ENCODE assay signal across 9 cellular contexts in genomic region chr6:35360349-35361138, GRCh38. TPM values are rescaled to one million over a fixed set of nuclear protein-coding genes. Genes with fewer than 3 reads are reported as not detected.
DNase-seq lines count a peak whose midpoint lies in the region; ATAC-seq and TF ChIP-seq lines count a peak whose summit lies in the region.
"Had no signal": no experiment of that assay in that cellular context is flagged by ENCODE, and none has a peak within 500 bp of the region (broad histone marks: within the 10 kb centered on the region; RNA-seq: fewer than 3 reads in every experiment).

No MANE protein-coding gene starts in this region.

- no peak for ATAC-seq in GM18867 (IDR thresholded peaks at IDR 0.05; ENCODE audit: unreplicated experiment)

- peak overlapping the region; percentile 50 for H3K56ac ChIP-seq in mesendoderm (ENCODE audit: low read length)

- peaks cover 2% of the 10 kb centered on the region for H3K79me1 ChIP-seq in mesendoderm (ENCODE audit: low read length)

- H3K36me3 ChIP-seq in esophagus (ENCODE audit: control insufficient read depth in 2 of 2, insufficient read depth in 2 of 2, low read length in 1 of 2) (peaks cover 5 to 16% of the 10 kb centered on the region in 2 donors), mesendoderm (ENCODE audit: control insufficient read depth, insufficient read depth, low read length) (peaks cover 1% of the 10 kb centered on the region), WERI-Rb-1 (peaks cover 7% of the 10 kb centered on the region)

- no peak overlapping the region for H4K8ac ChIP-seq in mesendoderm (ENCODE audit: low read depth, low read length)

- no peak overlapping the region for H3K4me3 ChIP-seq in AG10803 (ENCODE audit: low read length)
- H3K4me3 ChIP-seq in esophagus (ENCODE audit: low read depth in 1 of 2, low read length in 2 of 2), result no peak overlapping the region
- no peak overlapping the region for H3K4me3 ChIP-seq in mesendoderm (ENCODE audit: low read length)
- H3K4me3 ChIP-seq in WERI-Rb-1 (ENCODE audit: low read depth, low read length), result no peak overlapping the region

- H3K27ac ChIP-seq in esophagus (ENCODE audit: low read depth in 2 of 2, low read length in 1 of 2) (peak overlapping the region; percentile 56 to 67), mesendoderm (ENCODE audit: low read depth, low read length) (peak overlapping the region; percentile 25), WERI-Rb-1 (no peak overlapping the region)

- H3K27me3 ChIP-seq in esophagus (ENCODE audit: control insufficient read depth in 1 of 2, insufficient read depth in 2 of 2, low read length in 2 of 2), result no peaks in the 10 kb centered on the region
- no peaks in the 10 kb centered on the region for H3K27me3 ChIP-seq in mesendoderm (ENCODE audit: insufficient read depth, low read length, poor library complexity)
- H3K27me3 ChIP-seq in WERI-Rb-1 (ENCODE audit: insufficient read depth, low read depth, severe bottlenecking), result no peaks in the 10 kb centered on the region

- peak overlapping the region; percentile 9 for H3K23ac ChIP-seq in mesendoderm (ENCODE audit: low read length)

- no peak overlapping the region for H2AK5ac ChIP-seq in mesendoderm (ENCODE audit: low read length)

- H3K9ac ChIP-seq in mesendoderm (ENCODE audit: low read length), result no peak overlapping the region

- no peak overlapping the region for H4K5ac ChIP-seq in mesendoderm (ENCODE audit: low read length)

- H3K9me3 ChIP-seq in esophagus (ENCODE audit: control insufficient read depth in 2 of 2, insufficient read depth in 1 of 2, low read depth in 1 of 2, low read length in 1 of 2) (no peaks in the 10 kb centered on the region), WERI-Rb-1 (ENCODE audit: severe bottlenecking) (no peaks in the 10 kb centered on the region)

- TF ChIP-seq CTCF in AG10803 (conservative IDR thresholded peaks at IDR 0.05; ENCODE audit: low read length), result no peak
- no peak for TF ChIP-seq CTCF in WERI-Rb-1 (IDR thresholded peaks at IDR 0.05; ENCODE audit: low read depth, low read length)

- no peak overlapping the region for H2BK5ac ChIP-seq in mesendoderm (ENCODE audit: low read length)

- no peak overlapping the region for H3K18ac ChIP-seq in mesendoderm (ENCODE audit: low read length)

- H3K4ac ChIP-seq in mesendoderm (ENCODE audit: low read depth, low read length), result no peak overlapping the region

- H3K4me1 ChIP-seq in esophagus (ENCODE audit: control insufficient read depth in 2 of 2, insufficient read depth in 2 of 2, low read length in 1 of 2) (peaks cover 3 to 12% of the 10 kb centered on the region in 2 donors), mesendoderm (ENCODE audit: control insufficient read depth, low read depth, low read length) (peaks cover 15% of the 10 kb centered on the region)

- DNase-seq in AG10803 (ENCODE audit: low read depth) (peak; percentile 56), NCI-H2029 treated with DMSO at 0.1 percent for 48 hours (lab: John Stamatoyannopoulos, UW) (peak; percentile 78), mesendoderm (peak; percentile 90), mucosa of gallbladder (ENCODE audit: low spot score) (no peak), WERI-Rb-1 (no peak)
- no peak for DNase-seq in stimulated activated CD4-positive, alpha-beta T cell treated with anti-CD3 and anti-CD28 coated beads, Interleukin-2, amount 100 ng/mL, for 24 hours
- DNase-seq: stimulated activated CD4-positive, alpha-beta T cell treated with anti-CD3 and anti-CD28 coated beads, Interleukin-2, amount 100 ng/mL, for 48 hours had no signal

- no peak overlapping the region for H2BK120ac ChIP-seq in mesendoderm (ENCODE audit: low read depth, low read length)

- H3K4me2 ChIP-seq in mesendoderm (ENCODE audit: low read length), result no peak overlapping the region

- 63 to 65% methylated on average over 8 of the region's 8 CpGs for WGBS in esophagus, 2 donors
- no CpG with 5 or more reads among the region's 8 CpGs for WGBS in mesendoderm (ENCODE audit: extremely low coverage, insufficient coverage, low lambda C conversion rate)

- no peaks in the 10 kb centered on the region for H3K79me2 ChIP-seq in mesendoderm (ENCODE audit: control insufficient read depth, insufficient read depth, low read length)

- no peak overlapping the region for H2BK15ac ChIP-seq in mesendoderm (replicated peaks; ENCODE audit: low read depth)

RNA-seq across cellular contexts. Expression of gene PPARD, which starts 18.2 kb away (rescaled TPM):
- polyA plus RNA-seq in esophagus, result 10 to 100 TPM; 28.1 to 45.1 TPM
- 10.2 TPM for polyA plus RNA-seq in mesendoderm (2013, experiment 1 of 2)
- 10.4 TPM for polyA plus RNA-seq in mesendoderm (2013, experiment 2 of 2)
- 27.9 TPM for total RNA-seq in mucosa of gallbladder

Comparison
In these comparisons a context has a peak if more than half of its experiments do, and no peak if none do; other contexts are left out.
1. DNase-seq: peak in AG10803 (single experiment), NCI-H2029 treated with DMSO at 0.1 percent for 48 hours (single experiment) and mesendoderm (single experiment); none in stimulated activated CD4-positive, alpha-beta T cell treated with anti-CD3 and anti-CD28 coated beads, Interleukin-2, amount 100 ng/mL, for 24 hours (0 of 2), mucosa of gallbladder (single experiment) and WERI-Rb-1 (single experiment).